In the genomic region with DNA sequence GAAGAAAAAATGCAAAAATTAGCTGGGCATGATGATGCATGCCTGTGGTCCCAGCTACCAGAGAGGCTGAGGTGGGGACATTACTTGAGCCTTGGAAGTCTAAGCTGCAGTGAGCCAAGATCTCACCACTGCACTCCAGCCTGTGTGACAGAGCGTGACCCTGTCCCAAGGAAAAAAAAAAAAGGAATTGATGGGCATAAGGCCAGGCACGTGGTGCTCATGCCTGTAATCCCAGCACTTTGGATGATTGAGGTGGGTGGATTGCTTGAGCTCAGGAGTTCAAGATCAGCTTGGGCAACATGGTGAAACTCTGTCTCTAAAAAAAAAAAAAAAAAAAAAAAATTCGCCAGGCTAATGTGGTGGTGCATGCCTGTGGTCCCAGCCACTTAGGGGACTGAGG, we compare ENCODE assay signal across 17 cellular contexts. TPM values are rescaled to one million over a fixed set of nuclear protein-coding genes. Genes with fewer than 3 reads are reported as not detected.
DNase-seq lines count a peak whose midpoint lies in the region; ATAC-seq and TF ChIP-seq lines count a peak whose summit lies in the region.
"Had no signal": no experiment of that assay in that cellular context is flagged by ENCODE, and none has a peak within 500 bp of the region (broad histone marks: within the 10 kb centered on the region; RNA-seq: fewer than 3 reads in every experiment).

No MANE protein-coding gene starts in this region.

- H3K27ac ChIP-seq in osteoblast (ENCODE audit: low read depth, low read length): peak overlapping the region; percentile 53
- H3K27ac ChIP-seq: A549, SK-N-MC had no signal

- DNase-seq in AG10803 (ENCODE audit: low read depth) (peak; percentile 31), astrocyte of the hippocampus (ENCODE audit: low read depth, low spot score) (peak; percentile 44), osteoblast (ENCODE audit: insufficient read length, low spot score, missing footprints) (no peak), C1 segment of cervical spinal cord (lab: John Stamatoyannopoulos, UW) (no peak), left ventricle myocardium superior (no peak), T-cell (no peak), NCI-H1930 (lab: John Stamatoyannopoulos, UW) (no peak)
- DNase-seq: KG1, NCI-H1436, NCI-H2081, NCI-H510A treated with DMSO at 0.1 percent for 48 hours, Right ventricle myocardium superior had no signal

- no peak overlapping the region for H3K4me3 ChIP-seq in AG10803 (ENCODE audit: low read length)
- H3K4me3 ChIP-seq in osteoblast (ENCODE audit: insufficient read depth, low read length): no peak overlapping the region
- H3K4me3 ChIP-seq: A549, SK-N-MC had no signal

- H2AFZ ChIP-seq in osteoblast (ENCODE audit: low read length): no peak overlapping the region

- no peaks in the 10 kb centered on the region for H3K9me3 Mint-ChIP-seq in T-cell

- H3K27ac Mint-ChIP-seq in T-cell: no peak overlapping the region

- TF ChIP-seq RAD21 in Ishikawa (IDR thresholded peaks at IDR 0.05; ENCODE audit: low read depth): no peak

- CTCF ChIA-PET in T-cell (lab: Charles Lee): no interaction called here

- peaks cover 2 to 4% of the 10 kb centered on the region in 2 donors for H3K27me3 Mint-ChIP-seq in T-cell

- H3K79me2 ChIP-seq in osteoblast (ENCODE audit: insufficient read depth, low read length): no peaks in the 10 kb centered on the region

- H3K4me3 Mint-ChIP-seq in T-cell: no peak overlapping the region
- H3K4me3 Mint-ChIP-seq: CD14-positive monocyte had no signal

- H3K36me3 ChIP-seq in osteoblast (ENCODE audit: insufficient read depth, low read length): no peaks in the 10 kb centered on the region

- TF ChIP-seq CTCF in AG10803 (conservative IDR thresholded peaks at IDR 0.05; ENCODE audit: low read length) (no peak), osteoblast (IDR thresholded peaks at IDR 0.05; ENCODE audit: extremely low read depth, low read depth, low read length) (no peak)

- POLR2A ChIA-PET in T-cell (lab: Charles Lee): no interaction called here

- intact Hi-C loops in left ventricle myocardium superior (cut with micrococcal nuclease): no loop called here

- H3K36me3 Mint-ChIP-seq in T-cell: no peaks in the 10 kb centered on the region
- H3K36me3 Mint-ChIP-seq: CD14-positive monocyte had no signal

- no peak overlapping the region for H3K4me2 ChIP-seq in osteoblast (ENCODE audit: insufficient read depth, low read length)
- H3K4me2 ChIP-seq: A549 had no signal

- ATAC-seq in left ventricle myocardium superior (no peak), T-cell (replicated peaks in 1 of 4) (no peak)
- ATAC-seq: A549, Panc1 had no signal

- no peaks in the 10 kb centered on the region for H3K27me3 ChIP-seq in osteoblast (ENCODE audit: insufficient read depth, low read length)

- no peaks in the 10 kb centered on the region for H4K20me1 ChIP-seq in osteoblast (ENCODE audit: insufficient read depth, low read length)

- no peaks in the 10 kb centered on the region for H3K4me1 Mint-ChIP-seq in T-cell
- H3K4me1 Mint-ChIP-seq: CD14-positive monocyte had no signal

- H3K4me1 ChIP-seq in osteoblast (ENCODE audit: insufficient read depth, low read length): peaks cover 13% of the 10 kb centered on the region
- H3K4me1 ChIP-seq: A549 had no signal

- TF ChIP-seq EP300 in Ishikawa (IDR thresholded peaks at IDR 0.05; ENCODE audit: borderline replicate concordance): no peak

- no peaks in the 10 kb centered on the region for H3K9me3 ChIP-seq in osteoblast (ENCODE audit: low read depth, low read length)
- H3K9me3 ChIP-seq: A549 had no signal

TF ChIP-seq in Ishikawa, 13 proteins besides CTCF, POLR2A, EP300 and RAD21:
- TF ChIP-seq ZBTB7A (IDR thresholded peaks at IDR 0.05; ENCODE audit: low read depth): no peak
- TF ChIP-seq, protein P1, sequence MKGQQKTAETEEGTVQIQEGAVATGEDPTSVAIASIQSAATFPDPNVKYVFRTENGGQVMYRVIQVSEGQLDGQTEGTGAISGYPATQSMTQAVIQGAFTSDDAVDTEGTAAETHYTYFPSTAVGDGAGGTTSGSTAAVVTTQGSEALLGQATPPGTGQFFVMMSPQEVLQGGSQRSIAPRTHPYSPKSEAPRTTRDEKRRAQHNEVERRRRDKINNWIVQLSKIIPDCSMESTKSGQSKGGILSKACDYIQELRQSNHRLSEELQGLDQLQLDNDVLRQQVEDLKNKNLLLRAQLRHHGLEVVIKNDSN (IDR thresholded peaks at IDR 0.05): peak; percentile 53
- peak; percentile 46; the same call in 1 of the 2 replicates for TF ChIP-seq NFIC (IDR thresholded peaks at IDR 0.05)
- TF ChIP-seq YY1 (IDR thresholded peaks at IDR 0.05; ENCODE audit: low read depth): no peak
- no peak for TF ChIP-seq CEBPB (IDR thresholded peaks at IDR 0.05)
- TF ChIP-seq TCF12 (IDR thresholded peaks at IDR 0.05; ENCODE audit: low read depth): no peak
- TF ChIP-seq, protein P2, sequence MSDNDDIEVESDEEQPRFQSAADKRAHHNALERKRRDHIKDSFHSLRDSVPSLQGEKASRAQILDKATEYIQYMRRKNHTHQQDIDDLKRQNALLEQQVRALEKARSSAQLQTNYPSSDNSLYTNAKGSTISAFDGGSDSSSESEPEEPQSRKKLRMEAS (IDR thresholded peaks at IDR 0.05): peak; percentile 40; the same call in 1 of the 2 replicates
- TF ChIP-seq TAF1 (IDR thresholded peaks at IDR 0.05; ENCODE audit: low read depth): no peak
- no peak for TF ChIP-seq CREB1 (IDR thresholded peaks at IDR 0.05; ENCODE audit: low read depth)
- no peak for TF ChIP-seq TEAD4 (IDR thresholded peaks at IDR 0.05)
- TF ChIP-seq EGR1 (IDR thresholded peaks at IDR 0.05): no peak
- TF ChIP-seq FOXM1 (IDR thresholded peaks at IDR 0.05; ENCODE audit: borderline replicate concordance, low read depth): no peak
- TF ChIP-seq, protein P3, sequence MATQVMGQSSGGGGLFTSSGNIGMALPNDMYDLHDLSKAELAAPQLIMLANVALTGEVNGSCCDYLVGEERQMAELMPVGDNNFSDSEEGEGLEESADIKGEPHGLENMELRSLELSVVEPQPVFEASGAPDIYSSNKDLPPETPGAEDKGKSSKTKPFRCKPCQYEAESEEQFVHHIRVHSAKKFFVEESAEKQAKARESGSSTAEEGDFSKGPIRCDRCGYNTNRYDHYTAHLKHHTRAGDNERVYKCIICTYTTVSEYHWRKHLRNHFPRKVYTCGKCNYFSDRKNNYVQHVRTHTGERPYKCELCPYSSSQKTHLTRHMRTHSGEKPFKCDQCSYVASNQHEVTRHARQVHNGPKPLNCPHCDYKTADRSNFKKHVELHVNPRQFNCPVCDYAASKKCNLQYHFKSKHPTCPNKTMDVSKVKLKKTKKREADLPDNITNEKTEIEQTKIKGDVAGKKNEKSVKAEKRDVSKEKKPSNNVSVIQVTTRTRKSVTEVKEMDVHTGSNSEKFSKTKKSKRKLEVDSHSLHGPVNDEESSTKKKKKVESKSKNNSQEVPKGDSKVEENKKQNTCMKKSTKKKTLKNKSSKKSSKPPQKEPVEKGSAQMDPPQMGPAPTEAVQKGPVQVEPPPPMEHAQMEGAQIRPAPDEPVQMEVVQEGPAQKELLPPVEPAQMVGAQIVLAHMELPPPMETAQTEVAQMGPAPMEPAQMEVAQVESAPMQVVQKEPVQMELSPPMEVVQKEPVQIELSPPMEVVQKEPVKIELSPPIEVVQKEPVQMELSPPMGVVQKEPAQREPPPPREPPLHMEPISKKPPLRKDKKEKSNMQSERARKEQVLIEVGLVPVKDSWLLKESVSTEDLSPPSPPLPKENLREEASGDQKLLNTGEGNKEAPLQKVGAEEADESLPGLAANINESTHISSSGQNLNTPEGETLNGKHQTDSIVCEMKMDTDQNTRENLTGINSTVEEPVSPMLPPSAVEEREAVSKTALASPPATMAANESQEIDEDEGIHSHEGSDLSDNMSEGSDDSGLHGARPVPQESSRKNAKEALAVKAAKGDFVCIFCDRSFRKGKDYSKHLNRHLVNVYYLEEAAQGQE (IDR thresholded peaks at IDR 0.05; ENCODE audit: low read depth): no peak

RNA-seq across cellular contexts. Expression of a gene that starts 55.8 kb away (rescaled TPM):
- total RNA-seq in osteoblast: 112 and 124 TPM in 2 replicates
- 69.5 TPM for total RNA-seq in left ventricle myocardium superior
- total RNA-seq in T-cell: 10 to 100 TPM; 45.5 to 93.1 (median 84.9) TPM

Comparison
In these comparisons a context has a peak if more than half of its experiments do, and no peak if none do; other contexts are left out.
1. DNase-seq: peak in AG10803 (single experiment) and astrocyte of the hippocampus (single experiment); none in osteoblast (single experiment), C1 segment of cervical spinal cord (0 of 14), left ventricle myocardium superior (single experiment), T-cell (0 of 34) and NCI-H1930 (0 of 2).